In genomic region chr10:133237241-133238065, GRCh38 we compare ENCODE assay signal across 12 cellular contexts. TPM values are rescaled to one million over a fixed set of nuclear protein-coding genes. Genes with fewer than 3 reads are reported as not detected.
DNase-seq lines count a peak whose midpoint lies in the region; ATAC-seq and TF ChIP-seq lines count a peak whose summit lies in the region.
"Had no signal": no experiment of that assay in that cellular context is flagged by ENCODE, and none has a peak within 500 bp of the region (broad histone marks: within the 10 kb centered on the region; RNA-seq: fewer than 3 reads in every experiment).

A gene with protein sequence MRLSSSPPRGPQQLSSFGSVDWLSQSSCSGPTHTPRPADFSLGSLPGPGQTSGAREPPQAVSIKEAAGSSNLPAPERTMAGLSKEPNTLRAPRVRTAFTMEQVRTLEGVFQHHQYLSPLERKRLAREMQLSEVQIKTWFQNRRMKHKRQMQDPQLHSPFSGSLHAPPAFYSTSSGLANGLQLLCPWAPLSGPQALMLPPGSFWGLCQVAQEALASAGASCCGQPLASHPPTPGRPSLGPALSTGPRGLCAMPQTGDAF (plus strand): TSS chr10:133237855. CDS start chr10:133237915, 60 bp downstream.

- H3K9ac ChIP-seq in trophoblast cell (ENCODE audit: low read length), result no peak within 1 kb of the TSS

- no peak for DNase-seq in CD4-positive, alpha-beta T cell
- DNase-seq in NCI-H146 (lab: John Stamatoyannopoulos, UW) (peak; percentile 70), foreskin keratinocyte (no peak), trophoblast cell (no peak), cerebellar nuclear complex (lab: John Stamatoyannopoulos, UW) (no peak), T-helper 1 cell (no peak), SK-N-DZ (ENCODE audit: low spot score) (no peak)
- DNase-seq: activated CD4-positive, alpha-beta T cell treated with anti-CD3 and anti-CD28 coated beads, Interleukin-2, amount 50 U/mL, for 48 hours; activated naive CD8-positive, alpha-beta T cell treated with anti-CD3 and anti-CD28 coated beads, Interleukin-2, amount 50 U/mL, for 24 hours had no signal

- no peak within 1 kb of the TSS for H2BK12ac ChIP-seq in trophoblast cell (ENCODE audit: low read length)

- no peak for ATAC-seq in CD4-positive, alpha-beta T cell (ENCODE audit: poor library complexity)
- ATAC-seq in foreskin keratinocyte, result peak; percentile 9
- ATAC-seq in HG02870 (IDR thresholded peaks at IDR 0.05; ENCODE audit: unreplicated experiment), result no peak
- ATAC-seq: activated naive CD8-positive, alpha-beta T cell treated with anti-CD3 and anti-CD28 coated beads, Interleukin-2, amount 50 U/mL, for 24 hours had no signal

- H3K14ac ChIP-seq in trophoblast cell (ENCODE audit: low read length), result no peak within 1 kb of the TSS

- H4K8ac ChIP-seq in trophoblast cell (ENCODE audit: low read depth, low read length), result no peak within 1 kb of the TSS

- H3K4me3 ChIP-seq in trophoblast cell (ENCODE audit: low read depth, low read length), result no peak within 1 kb of the TSS

- no peak within 1 kb of the TSS for H4K12ac ChIP-seq in trophoblast cell (ENCODE audit: low read depth, low read length)

- H4K91ac ChIP-seq in trophoblast cell (ENCODE audit: low read depth, low read length), result no peak within 1 kb of the TSS

- TF ChIP-seq CTCF in CD4-positive, alpha-beta T cell (IDR thresholded peaks at IDR 0.05), result no peak
- no peak for TF ChIP-seq CTCF in foreskin keratinocyte (conservative IDR thresholded peaks at IDR 0.05)

- H3K18ac ChIP-seq in trophoblast cell (ENCODE audit: low read length), result no peak within 1 kb of the TSS

- H3K27ac ChIP-seq in CD4-positive, alpha-beta T cell (ENCODE audit: low read depth, low read length), result no peak within 1 kb of the TSS
- H3K27ac ChIP-seq in foreskin keratinocyte (no peak within 1 kb of the TSS), trophoblast cell (ENCODE audit: low read depth, low read length) (no peak within 1 kb of the TSS)
- H3K27ac ChIP-seq: epithelial cell of prostate had no signal

- no peaks in the 10 kb centered on the region for H3K36me3 ChIP-seq in trophoblast cell (ENCODE audit: control insufficient read depth in 1 of 2, insufficient read depth in 2 of 2, low read length in 2 of 2)

- no peak within 1 kb of the TSS for H3K27ac Mint-ChIP-seq in CD4-positive, alpha-beta T cell
- H3K27ac Mint-ChIP-seq: activated naive CD8-positive, alpha-beta T cell treated with anti-CD3 and anti-CD28 coated beads, Interleukin-2, amount 50 U/mL, for 24 hours had no signal

- no peak within 1 kb of the TSS for H3K4ac ChIP-seq in trophoblast cell (ENCODE audit: low read depth, low read length)

- no peak within 1 kb of the TSS for H2AK5ac ChIP-seq in trophoblast cell (ENCODE audit: low read length)

- H3K4me1 ChIP-seq in foreskin keratinocyte (no peaks in the 10 kb centered on the region), trophoblast cell (ENCODE audit: control insufficient read depth in 1 of 2, insufficient read depth in 2 of 2, low read length in 2 of 2) (peaks cover 7 to 8% of the 10 kb centered on the region in 2 experiments)

- H3K27me3 ChIP-seq in CD4-positive, alpha-beta T cell (ENCODE audit: control insufficient read depth, insufficient read depth, low read length), result peaks cover 59% of the 10 kb centered on the region
- H3K27me3 ChIP-seq in foreskin keratinocyte (peaks cover 89% of the 10 kb centered on the region), trophoblast cell (ENCODE audit: insufficient read depth, low read length) (peaks cover 53% of the 10 kb centered on the region)

- no peaks in the 10 kb centered on the region for H3K9me3 Mint-ChIP-seq in CD4-positive, alpha-beta T cell
- H3K9me3 Mint-ChIP-seq: activated naive CD8-positive, alpha-beta T cell treated with anti-CD3 and anti-CD28 coated beads, Interleukin-2, amount 50 U/mL, for 24 hours had no signal

- no peaks in the 10 kb centered on the region for H3K79me2 ChIP-seq in trophoblast cell (ENCODE audit: control insufficient read depth, insufficient read depth, low read length, poor library complexity)

- H2AFZ ChIP-seq in trophoblast cell (ENCODE audit: insufficient read depth, low read length, poor library complexity), result peak within 1 kb of the TSS; percentile 17

- CTCF ChIA-PET in CD4-positive, alpha-beta T cell (lab: Charles Lee), result no interaction called here

- H3K4me3 Mint-ChIP-seq in CD4-positive, alpha-beta T cell, result peak within 1 kb of the TSS; percentile 23
- H3K4me3 Mint-ChIP-seq: activated naive CD8-positive, alpha-beta T cell treated with anti-CD3 and anti-CD28 coated beads, Interleukin-2, amount 50 U/mL, for 24 hours had no signal

- H2BK120ac ChIP-seq in trophoblast cell (ENCODE audit: insufficient read depth, low read length, poor library complexity), result no peak within 1 kb of the TSS

- no peaks in the 10 kb centered on the region for H3K9me3 ChIP-seq in CD4-positive, alpha-beta T cell (ENCODE audit: control insufficient read depth, low read length)
- H3K9me3 ChIP-seq in trophoblast cell (ENCODE audit: insufficient read depth, low read depth, low read length), result peaks cover 4% of the 10 kb centered on the region

- POLR2A ChIA-PET in CD4-positive, alpha-beta T cell (lab: Charles Lee), result no interaction called here

- no CpG with 5 or more reads among the region's 63 CpGs for WGBS in trophoblast cell (ENCODE audit: extremely low coverage, insufficient coverage, insufficient read length)

- no peaks in the 10 kb centered on the region for H3K36me3 Mint-ChIP-seq in CD4-positive, alpha-beta T cell (ENCODE audit: low read depth)

- H2BK5ac ChIP-seq in trophoblast cell (ENCODE audit: low read depth, low read length, poor library complexity), result no peak within 1 kb of the TSS

- H3K27me3 Mint-ChIP-seq in CD4-positive, alpha-beta T cell, result peaks cover 66% of the 10 kb centered on the region

- H3K4me2 ChIP-seq in trophoblast cell (ENCODE audit: low read length), result peak within 1 kb of the TSS; percentile 53

- intact Hi-C loops in CD4-positive, alpha-beta T cell (cut with DNase I, micrococcal nuclease), result no loop called here

- H3K23ac ChIP-seq in trophoblast cell (ENCODE audit: low read length), result no peak within 1 kb of the TSS

- H3K79me1 ChIP-seq in trophoblast cell (ENCODE audit: low read length), result no peaks in the 10 kb centered on the region

- peaks cover 25% of the 10 kb centered on the region for H3K4me1 Mint-ChIP-seq in CD4-positive, alpha-beta T cell (ENCODE audit: low read depth)

RNA-seq across cellular contexts. Expression of the gene that starts here (rescaled TPM):
- total RNA-seq in CD4-positive, alpha-beta T cell, result under 1 TPM; 0.11 to 0.14 TPM
- total RNA-seq in foreskin keratinocyte, result not detected in 2 replicates
- not detected in 2 replicates for polyA plus RNA-seq in foreskin keratinocyte
- polyA plus RNA-seq in trophoblast cell (2013), result 0.14 and 0.19 TPM in 2 replicates
- not detected in 2 replicates for polyA plus RNA-seq in SK-N-DZ (2014; cell fraction: cytosol; rRNA removed)
- polyA plus RNA-seq in SK-N-DZ (2014; cell fraction: nucleus; rRNA removed), result not detected in 2 replicates
- total RNA-seq: SK-MEL-5 had no signal

Comparison
In these comparisons a context has a peak if more than half of its experiments do, and no peak if none do; other contexts are left out.
1. Peak in ATAC-seq in foreskin keratinocyte; RNA of the gene not detected or under 1 TPM.